ENCODE assay signal across 12 cellular contexts in genomic region chr18:48623468-48624220, GRCh38.
A peak's percentile ranks its signal among the peaks of the same experiment; 100 is the strongest.
DNase-seq lines count a peak whose midpoint lies in the region; ATAC-seq, FAIRE-seq and TF ChIP-seq lines count a peak whose summit lies in the region.
"Had no signal": no experiment of that assay in that cellular context is flagged by ENCODE, and none has a peak within 500 bp of the region (broad histone marks: within the 10 kb centered on the region; RNA-seq: fewer than 3 reads in every experiment).

No MANE protein-coding gene starts in this region.

- peaks cover 8% of the 10 kb centered on the region for H3K79me2 ChIP-seq in osteoblast (ENCODE audit: insufficient read depth, low read length)

- no peaks in the 10 kb centered on the region for H3K27me3 ChIP-seq in osteoblast (ENCODE audit: insufficient read depth, low read length)

- H3K9me3 ChIP-seq in osteoblast (ENCODE audit: low read depth, low read length): no peaks in the 10 kb centered on the region
- H3K9me3 ChIP-seq: HAP-1 had no signal

- no peak for FAIRE-seq in RCC 7860 (lab: Jason Lieb, UNC)
- FAIRE-seq: kidney had no signal

- H2AFZ ChIP-seq in osteoblast (ENCODE audit: low read length): no peak overlapping the region

- ATAC-seq in GM18868 (IDR thresholded peaks at IDR 0.05; ENCODE audit: unreplicated experiment): no peak
- ATAC-seq in HG02840 (IDR thresholded peaks at IDR 0.05; ENCODE audit: low FRiP score, unreplicated experiment): no peak
- ATAC-seq: stimulated activated effector memory CD8-positive, alpha-beta T cell treated with anti-CD3 and anti-CD28 coated beads, Interleukin-12 subunit alpha, Interleukin-12 subunit beta, amount 100 ng/mL, for 72 hours had no signal

- peaks cover 6% of the 10 kb centered on the region for H4K20me1 ChIP-seq in osteoblast (ENCODE audit: insufficient read depth, low read length)

- TF ChIP-seq CTCF in AG10803 (conservative IDR thresholded peaks at IDR 0.05; ENCODE audit: low read length): no peak
- TF ChIP-seq CTCF in epithelial cell of esophagus (IDR thresholded peaks at IDR 0.05; ENCODE audit: insufficient read depth, low read depth, low read length, missing control alignments): no peak
- no peak for TF ChIP-seq CTCF in osteoblast (IDR thresholded peaks at IDR 0.05; ENCODE audit: extremely low read depth, low read depth, low read length)

- H3K4me1 ChIP-seq in osteoblast (ENCODE audit: insufficient read depth, low read length): peaks cover 40% of the 10 kb centered on the region
- H3K4me1 ChIP-seq: HAP-1 had no signal

- peaks cover 23% of the 10 kb centered on the region for H3K36me3 ChIP-seq in osteoblast (ENCODE audit: insufficient read depth, low read length)
- H3K36me3 ChIP-seq: HAP-1 had no signal

- H3K27ac ChIP-seq in osteoblast (ENCODE audit: low read depth, low read length): peak overlapping the region; percentile 86

- no peak overlapping the region for H3K4me3 ChIP-seq in AG10803 (ENCODE audit: low read length)
- H3K4me3 ChIP-seq in epithelial cell of esophagus (ENCODE audit: low read length): no peak overlapping the region
- H3K4me3 ChIP-seq in osteoblast (ENCODE audit: insufficient read depth, low read length): no peak overlapping the region
- H3K4me3 ChIP-seq: HAP-1 had no signal

- H3K4me2 ChIP-seq in osteoblast (ENCODE audit: insufficient read depth, low read length): peak overlapping the region; percentile 50

- DNase-seq in AG10803 (ENCODE audit: low read depth): peak; percentile 95
- peak; percentile 24 for DNase-seq in RCC 7860 (ENCODE audit: low spot score)
- peak; percentile 82 for DNase-seq in epithelial cell of esophagus (ENCODE audit: low read depth)
- peak; percentile 83 for DNase-seq in osteoblast (ENCODE audit: insufficient read length, low spot score, missing footprints)
- no peak for DNase-seq in SHP77 treated with DMSO at 0.1 percent for 48 hours (lab: John Stamatoyannopoulos, UW)
- no peak for DNase-seq in mucosa of gallbladder (ENCODE audit: low spot score)
- DNase-seq: kidney, NCI-H2107 had no signal

Comparison
In these comparisons a context has a peak if more than half of its experiments do, and no peak if none do; other contexts are left out.
1. DNase-seq: peak in AG10803 (single experiment), RCC 7860 (single experiment), epithelial cell of esophagus (single experiment) and osteoblast (single experiment); none in SHP77 treated with DMSO at 0.1 percent for 48 hours (single experiment) and mucosa of gallbladder (single experiment).